In the genomic region with DNA sequence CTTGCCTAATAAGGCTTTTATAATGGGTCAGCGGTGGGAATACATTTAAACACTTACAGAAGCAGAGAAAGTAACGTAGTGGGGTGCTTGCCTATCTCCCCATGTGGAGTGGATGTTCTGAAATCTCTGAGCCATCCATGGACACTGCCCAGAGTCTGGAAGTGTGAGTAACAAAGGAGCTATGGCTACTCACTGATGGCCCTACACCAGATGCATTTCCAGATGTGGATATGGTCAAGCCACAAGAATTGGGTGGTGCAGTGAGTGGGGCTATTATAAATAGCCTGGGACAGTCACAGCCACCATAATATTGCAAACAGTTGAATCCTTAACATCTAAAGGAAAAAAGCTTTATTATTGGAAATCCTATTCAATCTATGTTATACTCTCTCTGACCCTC, we compare ENCODE assay signal across 16 cellular contexts.
"Had no signal": no experiment of that assay in that cellular context is flagged by ENCODE, and none has a peak within 500 bp of the region (broad histone marks: within the 10 kb centered on the region; RNA-seq: fewer than 3 reads in every experiment).

No MANE protein-coding gene starts in this region.

- H3K9me3 ChIP-seq: lower lobe of right lung had no signal

- H3K27ac ChIP-seq: coronary artery, lower lobe of right lung had no signal

- DNase-seq: activated CD4-positive, alpha-beta T cell treated with anti-CD3 and anti-CD28 coated beads for 36 hours; activated CD8-positive, alpha-beta memory T cell treated with anti-CD3 and anti-CD28 coated beads, Interleukin-2, amount 50 U/mL, for 48 hours; activated CD8-positive, alpha-beta T cell treated with anti-CD3 and anti-CD28 coated beads, Interleukin-2, amount 10 ng/mL, durations not matched to agents 7 days and 5 days; activated naive CD4-positive, alpha-beta T cell treated with Interleukin-2 at 50 U/mL for 16 hours; central memory CD4-positive, alpha-beta T cell; effector CD4-positive, alpha-beta T cell; hippocampal formation; kidney glomerular epithelial cell; lower lobe of right lung; naive B cell; retina; small intestine; T-helper 9 cell; trophoblast cell had no signal

- H3K4me3 ChIP-seq: coronary artery, lower lobe of right lung had no signal

- ATAC-seq: activated CD4-positive, alpha-beta T cell treated with anti-CD3 and anti-CD28 coated beads for 36 hours; activated CD8-positive, alpha-beta T cell treated with anti-CD3 and anti-CD28 coated beads, Interleukin-2, amount 10 ng/mL, durations not matched to agents 7 days and 5 days; lower lobe of right lung; stimulated activated effector memory CD8-positive, alpha-beta T cell treated with anti-CD3 and anti-CD28 coated beads, Interleukin-12 subunit alpha, Interleukin-12 subunit beta, amount 100 ng/mL, for 72 hours had no signal
